ENCODE assay signal across 8 cellular contexts in genomic region chr1:93078935-93079654, GRCh38. TPM values are rescaled to one million over a fixed set of nuclear protein-coding genes. Genes with fewer than 3 reads are reported as not detected.
A peak's percentile ranks its signal among the peaks of the same experiment; 100 is the strongest.
DNase-seq lines count a peak whose midpoint lies in the region; ATAC-seq and TF ChIP-seq lines count a peak whose summit lies in the region.

TSS of gene MTF2 (plus strand) at chr1:93079283. CDS start at chr1:93079527, 244 bp downstream.

- peaks cover 9% of the 10 kb centered on the region for H3K9me3 Mint-ChIP-seq in WTC11

- peaks cover 37% of the 10 kb centered on the region for H4K20me1 ChIP-seq in smooth muscle cell (ENCODE audit: low read depth)

- H3K4me2 ChIP-seq in smooth muscle cell, result peak within 1 kb of the TSS; percentile 86

- peak within 1 kb of the TSS; percentile 98 for H3K4me3 Mint-ChIP-seq in WTC11

- peak within 1 kb of the TSS; percentile 99 for H2AFZ ChIP-seq in smooth muscle cell (ENCODE audit: low read depth)

- ATAC-seq in GM19023 (IDR thresholded peaks at IDR 0.05; ENCODE audit: unreplicated experiment) (peak; percentile 78), HG03196 (IDR thresholded peaks at IDR 0.05; ENCODE audit: unreplicated experiment) (peak; percentile 81), WTC11 (peak; percentile 86)

- no peaks in the 10 kb centered on the region; the same call in 1 of the 2 replicates for H3K27me3 Mint-ChIP-seq in WTC11 (ENCODE audit: low read depth)

- peak within 1 kb of the TSS; percentile 86 for H3K4me3 ChIP-seq in AG09309 (ENCODE audit: control insufficient read depth, low read depth, low read length)
- H3K4me3 ChIP-seq in cardiac fibroblast (replicated peaks in 1 of 2; ENCODE audit: low read depth in 2 of 2, low read length in 2 of 2), result peak within 1 kb of the TSS; percentile 91 to 95
- peak within 1 kb of the TSS; percentile 99 for H3K4me3 ChIP-seq in smooth muscle cell

- H3K9ac ChIP-seq in smooth muscle cell (ENCODE audit: low read depth), result peak within 1 kb of the TSS; percentile 96

- peak within 1 kb of the TSS; percentile 93 for H3K27ac ChIP-seq in smooth muscle cell (ENCODE audit: low read depth)

- peak within 1 kb of the TSS; percentile 98 for H3K27ac Mint-ChIP-seq in WTC11

- TF ChIP-seq CTCF in AG09309 (IDR thresholded peaks at IDR 0.05; ENCODE audit: control insufficient read depth, insufficient read depth, low read depth, low read length, missing control alignments) (no peak), WTC11 (IDR thresholded peaks at IDR 0.05) (no peak), cardiac fibroblast (IDR thresholded peaks at IDR 0.05; ENCODE audit: low read depth, low read length) (no peak), smooth muscle cell (IDR thresholded peaks at IDR 0.05; ENCODE audit: borderline replicate concordance, insufficient read depth, poor library complexity, severe bottlenecking) (no peak)

- peaks cover 22% of the 10 kb centered on the region for H3K4me1 ChIP-seq in smooth muscle cell (ENCODE audit: low read depth)

- WGBS in smooth muscle cell (ENCODE audit: low lambda C conversion rate), result under 1% methylated on average over 51 of the region's 51 CpGs

- H3K79me2 ChIP-seq in smooth muscle cell (ENCODE audit: low read depth), result peaks cover 50% of the 10 kb centered on the region

- peaks cover 27% of the 10 kb centered on the region for H3K36me3 Mint-ChIP-seq in WTC11

- peaks cover 8% of the 10 kb centered on the region for H3K36me3 ChIP-seq in smooth muscle cell (ENCODE audit: low read depth)

- no peaks in the 10 kb centered on the region for H3K9me3 ChIP-seq in smooth muscle cell (replicated peaks; ENCODE audit: low read depth)

- CTCF ChIA-PET in WTC11 (lab: Charles Lee), result interaction anchor here (0.9 to 2.6 kb wide), 4 partner anchors 16 to 226 kb away, joined by 3 to 8 read pairs (median 5); no protein-coding TSS in a partner anchor

- H3K4me1 Mint-ChIP-seq in WTC11, result peaks cover 21% of the 10 kb centered on the region

- POLR2A ChIA-PET in WTC11 (lab: Charles Lee), result interaction anchor here (0.5 to 1.6 kb wide), 19 partner anchors 13 to 375 kb away, joined by 3 to 9 read pairs (median 4); partner anchors contain the start of genes DIPK1A, DR1, FNBP1L and RPL5

- H3K27me3 ChIP-seq in smooth muscle cell (ENCODE audit: low read depth), result no peaks in the 10 kb centered on the region

- peak; percentile 93 for DNase-seq in AG09309 (ENCODE audit: low read depth)
- peak; percentile 98 for DNase-seq in NCI-H345 (lab: John Stamatoyannopoulos, UW)
- DNase-seq in WTC11 (ENCODE audit: low spot score), result peak; percentile 97
- DNase-seq in cardiac fibroblast (ENCODE audit: low read depth in 2 of 2), result peak; percentile 97 to 99
- peak; percentile 93 for DNase-seq in iPS-NIHi7 (ENCODE audit: extremely low spot score)
- peak; percentile 75 for DNase-seq in smooth muscle cell (lab: John Stamatoyannopoulos, UW; ENCODE audit: unreplicated experiment)

- peaks cover 10% of the 10 kb centered on the region for H3F3A ChIP-seq in smooth muscle cell (ENCODE audit: low read depth)

TF ChIP-seq in WTC11, 78 proteins besides CTCF, POLR2A, EP300 and RAD21 (continues in another document):
- TF ChIP-seq RORB (CRISPR knock-in tag; IDR thresholded peaks at IDR 0.05) (no peak), MYBL2 (CRISPR knock-in tag; IDR thresholded peaks at IDR 0.05) (peak; percentile 97), SMAD3 (CRISPR knock-in tag; IDR thresholded peaks at IDR 0.05; ENCODE audit: borderline replicate concordance) (peak; percentile 93), NFATC4 (CRISPR knock-in tag; IDR thresholded peaks at IDR 0.05) (peak; percentile 48; the same call in 1 of the 2 replicates), FOXP4 (CRISPR knock-in tag; IDR thresholded peaks at IDR 0.05) (peak; percentile 98), ZNF317 (CRISPR knock-in tag; IDR thresholded peaks at IDR 0.05; ENCODE audit: borderline replicate concordance, low read depth) (peak; percentile 73), ELF4 (CRISPR knock-in tag; IDR thresholded peaks at IDR 0.05; ENCODE audit: low read depth) (peak; percentile 95), PRRX2 (CRISPR knock-in tag; IDR thresholded peaks at IDR 0.05) (0 out of 2 replicates have a peak, but pooled peaks have one; percentile 75), ZNF671 (CRISPR knock-in tag; IDR thresholded peaks at IDR 0.05) (no peak), RELA (CRISPR knock-in tag; IDR thresholded peaks at IDR 0.05; ENCODE audit: borderline replicate concordance) (no peak), CBFB (CRISPR knock-in tag; IDR thresholded peaks at IDR 0.05; ENCODE audit: low read depth) (peak; percentile 99), JAZF1 (CRISPR knock-in tag; IDR thresholded peaks at IDR 0.05) (no peak), HMGXB4 (CRISPR knock-in tag; IDR thresholded peaks at IDR 0.05) (peak; percentile 98)
- TF ChIP-seq, protein P1, sequence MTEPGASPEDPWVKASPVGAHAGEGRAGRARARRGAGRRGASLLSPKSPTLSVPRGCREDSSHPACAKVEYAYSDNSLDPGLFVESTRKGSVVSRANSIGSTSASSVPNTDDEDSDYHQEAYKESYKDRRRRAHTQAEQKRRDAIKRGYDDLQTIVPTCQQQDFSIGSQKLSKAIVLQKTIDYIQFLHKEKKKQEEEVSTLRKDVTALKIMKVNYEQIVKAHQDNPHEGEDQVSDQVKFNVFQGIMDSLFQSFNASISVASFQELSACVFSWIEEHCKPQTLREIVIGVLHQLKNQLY (CRISPR knock-in tag; IDR thresholded peaks at IDR 0.05), result peak; percentile 97
- TF ChIP-seq, protein P2, sequence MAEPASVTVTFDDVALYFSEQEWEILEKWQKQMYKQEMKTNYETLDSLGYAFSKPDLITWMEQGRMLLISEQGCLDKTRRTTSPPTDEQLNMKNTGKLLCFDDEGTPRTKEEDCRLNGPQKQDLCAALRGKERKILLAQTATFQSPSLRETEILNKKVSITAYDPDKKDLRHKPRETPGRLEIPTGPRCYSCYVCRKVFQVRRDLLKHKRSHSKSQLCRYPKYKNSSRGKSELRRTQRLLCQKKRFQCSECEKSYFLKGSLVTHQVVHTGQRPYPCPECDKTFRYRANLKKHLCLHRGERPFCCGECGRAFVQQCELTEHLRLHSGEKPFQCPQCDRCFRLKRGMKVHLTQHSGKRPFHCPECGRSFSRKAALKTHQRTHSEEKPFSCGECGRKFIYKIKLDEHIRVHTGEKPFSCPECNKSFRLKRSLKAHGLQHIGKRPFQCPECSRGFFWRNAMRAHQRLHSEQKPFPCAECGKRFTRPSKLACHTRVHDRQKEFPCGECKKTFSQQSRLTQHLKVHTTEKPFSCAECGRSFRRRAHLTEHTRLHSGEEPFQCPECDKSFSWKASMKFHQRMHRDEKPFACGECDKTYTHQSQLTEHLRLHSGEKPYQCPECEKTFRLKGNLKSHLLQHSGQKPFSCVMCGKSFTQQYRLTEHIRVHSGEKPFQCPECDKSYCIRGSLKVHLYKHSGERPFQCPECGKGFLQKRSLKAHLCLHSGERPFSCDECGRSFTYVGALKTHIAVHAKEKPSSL (CRISPR knock-in tag; conservative IDR thresholded peaks at IDR 0.05), result no peak

RNA-seq across cellular contexts. Expression of gene MTF2, which starts in this region (rescaled TPM):
- total RNA-seq in WTC11 (2021) (111 to 120 TPM (median 113 TPM) in 3 replicates), smooth muscle cell (41.2 and 41.7 TPM in 2 replicates)
- polyA plus RNA-seq in smooth muscle cell, result 43.1 and 54.1 TPM in 2 replicates

Comparison
In these comparisons a context has a peak if more than half of its experiments do, and no peak if none do; other contexts are left out.
1. Peak in every context shown above with its lines: DNase-seq, ATAC-seq, H3K4me3 ChIP-seq and H3K27ac ChIP-seq.